9 cellular contexts compared by ENCODE assay signal in the genomic region with DNA sequence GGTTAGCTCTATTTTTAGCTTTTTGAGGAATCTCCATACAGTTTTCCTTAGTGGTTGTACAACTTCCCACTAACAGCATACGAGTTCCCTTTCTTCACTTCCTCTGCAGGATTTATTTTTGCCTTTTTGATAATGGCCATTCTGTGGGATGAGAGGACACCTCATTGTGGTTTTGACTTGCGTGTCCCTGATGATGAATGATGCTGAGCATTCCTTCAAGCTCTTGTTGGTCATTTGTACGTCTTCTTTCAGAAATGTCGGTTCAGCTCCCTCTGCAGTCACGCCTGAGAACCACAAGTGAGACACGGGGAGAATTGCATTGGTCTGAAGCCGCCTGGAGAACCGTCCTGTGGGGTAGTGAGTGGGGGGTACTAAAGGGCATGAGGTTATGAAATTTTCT. TPM values are rescaled to one million over a fixed set of nuclear protein-coding genes. Genes with fewer than 3 reads are reported as not detected.
A peak's percentile ranks its signal among the peaks of the same experiment; 100 is the strongest.
DNase-seq lines count a peak whose midpoint lies in the region; ATAC-seq and TF ChIP-seq lines count a peak whose summit lies in the region.
"Had no signal": no experiment of that assay in that cellular context is flagged by ENCODE, and none has a peak within 500 bp of the region (broad histone marks: within the 10 kb centered on the region; RNA-seq: fewer than 3 reads in every experiment).

No MANE protein-coding gene starts in this region.

- no peak overlapping the region for H3K4me2 ChIP-seq in parathyroid adenoma (ENCODE audit: low read length)

- no peaks in the 10 kb centered on the region for H3K9me3 Mint-ChIP-seq in CD4-positive, alpha-beta T cell
- H3K9me3 Mint-ChIP-seq: stimulated activated naive CD8-positive, alpha-beta T cell treated with anti-CD3 and anti-CD28 coated beads, Interleukin-15, Interleukin-2, amounts not matched to agents 100 ng/mL and 50 ng/mL, for 24 hours had no signal

- H3K36me3 ChIP-seq in A673 (ENCODE audit: insufficient read depth, low read length, poor library complexity, severe bottlenecking) = no peaks in the 10 kb centered on the region
- H3K36me3 ChIP-seq in parathyroid adenoma (ENCODE audit: control insufficient read depth, insufficient read depth, low read length) = no peaks in the 10 kb centered on the region

- POLR2A ChIA-PET in A673 (lab: Charles Lee; ENCODE audit: low non-redundant PET) = no interaction called here
- POLR2A ChIA-PET in CD4-positive, alpha-beta T cell (lab: Charles Lee) = no interaction called here

- CTCF ChIA-PET in A673 (lab: Charles Lee) = interaction anchor here (0.6 to 1.0 kb wide), 3 partner anchors 16 to 144 kb away, joined by 3 to 5 read pairs (median 4); partner anchors contain the start of gene NADSYN1
- CTCF ChIA-PET in CD4-positive, alpha-beta T cell (lab: Charles Lee) = no interaction called here

- H3K27ac ChIP-seq in A673 (ENCODE audit: low read depth, low read length, poor library complexity, severe bottlenecking) = no peak overlapping the region
- no peak overlapping the region for H3K27ac ChIP-seq in dorsolateral prefrontal cortex
- H3K27ac ChIP-seq in parathyroid adenoma = no peak overlapping the region
- no peak overlapping the region for H3K27ac ChIP-seq in CD4-positive, alpha-beta T cell (ENCODE audit: low read depth, low read length)

- no peak overlapping the region for H2AFZ ChIP-seq in parathyroid adenoma

- TF ChIP-seq CTCF in A673 (conservative IDR thresholded peaks at IDR 0.05; ENCODE audit: low read depth, low read length) = peak; percentile 74
- peak; percentile 65 for TF ChIP-seq CTCF in GM10266 (IDR thresholded peaks at IDR 0.05; ENCODE audit: control insufficient read depth, insufficient read depth, low read depth, missing control alignments)
- TF ChIP-seq CTCF in dorsolateral prefrontal cortex (IDR thresholded peaks at IDR 0.05 in 54 of 56, conservative IDR thresholded peaks at IDR 0.05 in 2 of 56; ENCODE audit: low read depth in 1 of 56, partially characterized antibody in 56 of 56) = peak in 42 of 56 donors; percentile 12 to 59 (median 38)
- TF ChIP-seq CTCF in parathyroid adenoma (IDR thresholded peaks at IDR 0.05) = peak; percentile 16
- no peak for TF ChIP-seq CTCF in CD4-positive, alpha-beta T cell (IDR thresholded peaks at IDR 0.05)

- H3K79me2 ChIP-seq in parathyroid adenoma = no peaks in the 10 kb centered on the region

- H3K4me3 ChIP-seq in A673 (ENCODE audit: low read depth, low read length, poor library complexity, severe bottlenecking) = no peak overlapping the region
- H3K4me3 ChIP-seq in dorsolateral prefrontal cortex = no peak overlapping the region
- H3K4me3 ChIP-seq in parathyroid adenoma (ENCODE audit: low read depth, low read length) = no peak overlapping the region

- H3K27ac Mint-ChIP-seq in CD4-positive, alpha-beta T cell = no peak overlapping the region
- H3K27ac Mint-ChIP-seq: stimulated activated naive CD8-positive, alpha-beta T cell treated with anti-CD3 and anti-CD28 coated beads, Interleukin-15, Interleukin-2, amounts not matched to agents 100 ng/mL and 50 ng/mL, for 24 hours had no signal

- ATAC-seq in CD4-positive, alpha-beta T cell (ENCODE audit: poor library complexity) = no peak
- ATAC-seq in HG03571 (IDR thresholded peaks at IDR 0.05; ENCODE audit: unreplicated experiment) = no peak

- H3K36me3 Mint-ChIP-seq in CD4-positive, alpha-beta T cell (ENCODE audit: low read depth) = no peaks in the 10 kb centered on the region

- H3K27me3 ChIP-seq in A673 (replicated peaks; ENCODE audit: insufficient read depth, low read depth, low read length, poor library complexity) (peaks cover 10% of the 10 kb centered on the region), dorsolateral prefrontal cortex (peaks cover 0 to 11% (median 0%) of the 10 kb centered on the region in 45 donors), parathyroid adenoma (ENCODE audit: control insufficient read depth, insufficient read depth, low read length) (no peaks in the 10 kb centered on the region)
- peaks cover 19% of the 10 kb centered on the region for H3K27me3 ChIP-seq in CD4-positive, alpha-beta T cell (ENCODE audit: control insufficient read depth, insufficient read depth, low read length)

- peak; percentile 63 for DNase-seq in A673 (ENCODE audit: low spot score)
- DNase-seq in GM10266 (ENCODE audit: extremely low spot score) = peak; percentile 76
- DNase-seq in NOMO-1 treated with DMSO at 0.1 percent for 48 hours (lab: John Stamatoyannopoulos, UW; ENCODE audit: unreplicated experiment) = peak; percentile 28
- DNase-seq in dorsolateral prefrontal cortex = peak in 2 of 10 donors; percentile 14 to 41
- no peak for DNase-seq in CD4-positive, alpha-beta T cell
- DNase-seq in activated effector memory CD4-positive, alpha-beta T cell treated with anti-CD3 and anti-CD28 coated beads, Interleukin-2, amount 50 U/mL, for 16 hours = no peak

- intact Hi-C loops in A673 (cut with micrococcal nuclease; ENCODE audit: unreplicated experiment) (no loop called here), dorsolateral prefrontal cortex (cut with DNase I) (loop anchor here in 1 of 2 donors (10.0 kb wide), 2 partner anchors 129 to 449 kb away; no protein-coding TSS in a partner anchor)
- intact Hi-C loops in CD4-positive, alpha-beta T cell (cut with DNase I, micrococcal nuclease) = no loop called here

- H3K4me1 ChIP-seq in A673 (ENCODE audit: insufficient read depth, low read length, poor library complexity, severe bottlenecking) (no peaks in the 10 kb centered on the region), parathyroid adenoma (no peaks in the 10 kb centered on the region)

- H3K9ac ChIP-seq in parathyroid adenoma = no peak overlapping the region

- no TSS peak for BruUV-seq in A673 (replicated peaks; lab: Mats Ljungman, UMichigan)

- H3K27me3 Mint-ChIP-seq in CD4-positive, alpha-beta T cell = peaks cover 66% of the 10 kb centered on the region

- H3K4me1 Mint-ChIP-seq in CD4-positive, alpha-beta T cell (ENCODE audit: low read depth) = no peaks in the 10 kb centered on the region

- no peaks in the 10 kb centered on the region for H3K9me3 ChIP-seq in A673 (ENCODE audit: low read depth, low read length, poor library complexity, severe bottlenecking)
- no peaks in the 10 kb centered on the region for H3K9me3 ChIP-seq in parathyroid adenoma (ENCODE audit: control insufficient read depth, low read length)
- no peaks in the 10 kb centered on the region for H3K9me3 ChIP-seq in CD4-positive, alpha-beta T cell (ENCODE audit: control insufficient read depth, low read length)

- H3K4me3 Mint-ChIP-seq in CD4-positive, alpha-beta T cell = no peak overlapping the region
- H3K4me3 Mint-ChIP-seq: stimulated activated naive CD8-positive, alpha-beta T cell treated with anti-CD3 and anti-CD28 coated beads, Interleukin-15, Interleukin-2, amounts not matched to agents 100 ng/mL and 50 ng/mL, for 24 hours had no signal

RNA-seq across cellular contexts. Expression of gene KRTAP5-10, which starts 2.0 kb away (rescaled TPM):
- not detected in 2 replicates for total RNA-seq in A673 (2021)
- total RNA-seq in dorsolateral prefrontal cortex = 1 to 10 TPM in 3 of 120 experiments, under 1 TPM in 29, not detected in 88; 0.41 to 1.4 (median 0.64) TPM
- total RNA-seq in CD4-positive, alpha-beta T cell = not detected

RNA-seq across cellular contexts. Expression of gene KRTAP5-9, which starts 15.2 kb away (rescaled TPM):
- not detected in 2 replicates for total RNA-seq in A673 (2021)
- total RNA-seq in dorsolateral prefrontal cortex = 1 to 10 TPM in 56 of 120 experiments, under 1 TPM in 43, not detected in 21; 0.38 to 3.4 (median 1.1) TPM
- under 1 TPM in 1 of 2 experiments, not detected in 1; 0.28 TPM for total RNA-seq in CD4-positive, alpha-beta T cell

RNA-seq across cellular contexts. Expression of gene KRTAP5-11, which starts 19.3 kb away (rescaled TPM):
- not detected in 2 replicates for total RNA-seq in A673 (2021)
- total RNA-seq in dorsolateral prefrontal cortex = 1 to 10 TPM in 39 of 120 experiments, under 1 TPM in 28, not detected in 53; 0.46 to 2.7 (median 1.1) TPM
- total RNA-seq in CD4-positive, alpha-beta T cell = not detected

RNA-seq across cellular contexts. Expression of gene KRTAP5-8, which starts 25.6 kb away (rescaled TPM):
- total RNA-seq in A673 (2021) (not detected in 2 replicates), dorsolateral prefrontal cortex (1 to 10 TPM in 49 of 120 experiments, under 1 TPM in 55, not detected in 16; 0.25 to 2.6 (median 0.89) TPM)
- total RNA-seq in CD4-positive, alpha-beta T cell = not detected

RNA-seq across cellular contexts. Expression of gene KRTAP5-7, which starts 36.3 kb away (rescaled TPM):
- total RNA-seq in A673 (2021) = not detected in 2 replicates
- total RNA-seq in dorsolateral prefrontal cortex = 1 to 10 TPM in 104 of 120 experiments, under 1 TPM in 15, not detected in 1; 0.63 to 3.8 (median 1.6) TPM
- total RNA-seq in CD4-positive, alpha-beta T cell = not detected

Comparison
In these comparisons a context has a peak if more than half of its experiments do, and no peak if none do; other contexts are left out.
1. DNase-seq: peak in A673 (single experiment), GM10266 (single experiment) and NOMO-1 treated with DMSO at 0.1 percent for 48 hours (single experiment); none in CD4-positive, alpha-beta T cell (0 of 10) and activated effector memory CD4-positive, alpha-beta T cell treated with anti-CD3 and anti-CD28 coated beads, Interleukin-2, amount 50 U/mL, for 16 hours (single experiment).